1 cellular context compared by ENCODE assay signal in genomic region chr7:116441534-116441933, GRCh38.
TF ChIP-seq lines count a peak whose summit lies in the region.

No MANE protein-coding gene starts in this region.

TF ChIP-seq in A549, 52 proteins besides CTCF, POLR2A, EP300 and RAD21 (continued from another document):
- TF ChIP-seq HMGXB4 (CRISPR knock-in tag; IDR thresholded peaks at IDR 0.05; ENCODE audit: borderline replicate concordance) = no peak
